ENCODE assay signal across 9 cellular contexts in the genomic region with DNA sequence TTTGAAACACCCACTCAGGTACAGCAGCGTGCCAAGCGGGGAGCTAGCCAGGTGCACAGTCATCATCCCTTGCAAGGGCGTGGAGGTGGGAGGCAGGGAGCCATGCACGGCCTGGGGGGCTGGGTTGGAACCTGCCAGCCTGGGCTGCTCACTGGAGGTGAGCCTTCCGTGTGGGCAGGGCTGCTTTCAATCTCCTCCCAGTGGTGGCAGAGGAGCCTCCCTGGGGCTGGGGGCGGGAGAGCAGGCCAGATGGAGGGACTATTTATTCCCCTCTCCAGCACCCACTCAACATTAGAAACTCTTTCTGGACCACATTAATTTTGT.
A peak's percentile ranks its signal among the peaks of the same experiment; 100 is the strongest.
DNase-seq lines count a peak whose midpoint lies in the region; ATAC-seq and TF ChIP-seq lines count a peak whose summit lies in the region.
"Had no signal": no experiment of that assay in that cellular context is flagged by ENCODE, and none has a peak within 500 bp of the region (broad histone marks: within the 10 kb centered on the region; RNA-seq: fewer than 3 reads in every experiment).

No MANE protein-coding gene starts in this region.

- no peak for TF ChIP-seq CTCF in HCT116 (IDR thresholded peaks at IDR 0.05 in 2 of 3, conservative IDR thresholded peaks at IDR 0.05 in 1 of 3; ENCODE audit: borderline replicate concordance in 1 of 3, insufficient read depth in 1 of 3, low read depth in 2 of 3, low read length in 2 of 3)

- H3K9me2 ChIP-seq in HCT116 (ENCODE audit: insufficient read depth): no peaks in the 10 kb centered on the region

- BruUV-seq in HCT116 (replicated peaks; lab: Mats Ljungman, UMichigan): no TSS peak

- CTCF ChIA-PET in HCT116 (lab: Charles Lee): interaction anchor here (0.7 to 5.3 kb wide), 9 partner anchors 9 to 431 kb away, joined by 3 to 36 read pairs (median 5); no protein-coding TSS in a partner anchor

- DNase-seq in HCT116 (ENCODE audit: low read depth, low spot score) (no peak), NCI-H524 (lab: John Stamatoyannopoulos, UW) (peak; percentile 90 to 92), posterior cingulate gyrus (peak in 9 of 10 donors; percentile 18 to 90 (median 43)), cerebellum (ENCODE audit: low spot score) (no peak), medulla oblongata (ENCODE audit: extremely low spot score) (no peak)
- DNase-seq: activated B cell treated with CpG ODN at 0.5 μM for 24 hours had no signal

- ATAC-seq in HCT116: peak; percentile 57; the same call in 1 of the 2 replicates
- peak; percentile 89 for ATAC-seq in esophagus mucosa
- ATAC-seq in GM19351 (IDR thresholded peaks at IDR 0.05; ENCODE audit: unreplicated experiment): no peak

- H3K79me2 ChIP-seq in HCT116 (ENCODE audit: insufficient read depth, low read length): no peaks in the 10 kb centered on the region

- no peak for TF ChIP-seq RAD21 in HCT116 (IDR thresholded peaks at IDR 0.05; ENCODE audit: low read depth)

- intact Hi-C loops in HCT116 (cut with micrococcal nuclease) (loop anchor here (5.0 kb wide), 1 partner anchor 432 kb away; no protein-coding TSS in a partner anchor), posterior cingulate gyrus (cut with DNase I) (loop anchor here (10.0 kb wide), 1 partner anchor 235 kb away; no protein-coding TSS in a partner anchor)

- RAD21 ChIA-PET in HCT116 (lab: Charles Lee; ENCODE audit: low non-redundant PET in 1 of 2, low total read pairs in 2 of 2, uncharacterized antibody in 2 of 2, unreplicated experiment in 2 of 2): interaction anchor here (0.6 to 1.7 kb wide), 5 partner anchors 20 to 227 kb away, joined by 3 to 9 read pairs (median 3); no protein-coding TSS in a partner anchor

- peak overlapping the region; percentile 15; the same call in 1 of the 2 replicates for H3K4me2 ChIP-seq in HCT116 (ENCODE audit: low read length)
- H3K4me2 ChIP-seq: PC-9 had no signal

- H3K36me3 ChIP-seq in HCT116 (ENCODE audit: control insufficient read depth in 1 of 2, insufficient read depth in 2 of 2, low read length in 2 of 2): no peaks in the 10 kb centered on the region; a peak in 1 of 4 replicates

- no peak overlapping the region for H3K4me3 ChIP-seq in HCT116 (replicated peaks in 1 of 2; ENCODE audit: low read depth in 1 of 2, low read length in 2 of 2)
- H3K4me3 ChIP-seq: PC-9 had no signal

- TF ChIP-seq POLR2A in HCT116 (IDR thresholded peaks at IDR 0.05; ENCODE audit: borderline replicate concordance, extremely low read depth, insufficient read depth, insufficient read length): no peak

- H4K20me1 ChIP-seq in HCT116 (ENCODE audit: insufficient read depth): no peaks in the 10 kb centered on the region

- no peaks in the 10 kb centered on the region for H3K9me3 ChIP-seq in HCT116 (ENCODE audit: control insufficient read depth in 1 of 2, insufficient read depth in 1 of 2, low read depth in 1 of 2, low read length in 2 of 2)

- H2AFZ ChIP-seq in HCT116 (ENCODE audit: low read depth, low read length, poor library complexity, severe bottlenecking): no peak overlapping the region
- H2AFZ ChIP-seq: PC-9 had no signal

- no peaks in the 10 kb centered on the region for H3K27me3 ChIP-seq in HCT116 (ENCODE audit: insufficient read depth, low read length)

- no peak overlapping the region for H3K27ac ChIP-seq in HCT116 (ENCODE audit: low read depth, low read length)
- H3K27ac ChIP-seq: PC-9 had no signal

- POLR2A ChIA-PET in HCT116 (lab: Charles Lee): no interaction called here

- peaks cover 0 to 6% of the 10 kb centered on the region in 2 experiments; a peak in 1 of 4 replicates for H3K4me1 ChIP-seq in HCT116 (ENCODE audit: control insufficient read depth in 1 of 2, insufficient read depth in 2 of 2, low read length in 2 of 2)

- H3K9ac ChIP-seq in HCT116 (ENCODE audit: low read length): no peak overlapping the region

TF ChIP-seq in HCT116, 20 proteins besides CTCF, POLR2A, EP300 and RAD21:
- TF ChIP-seq EZH2 (IDR thresholded peaks at IDR 0.05): no peak
- TF ChIP-seq, protein P1, sequence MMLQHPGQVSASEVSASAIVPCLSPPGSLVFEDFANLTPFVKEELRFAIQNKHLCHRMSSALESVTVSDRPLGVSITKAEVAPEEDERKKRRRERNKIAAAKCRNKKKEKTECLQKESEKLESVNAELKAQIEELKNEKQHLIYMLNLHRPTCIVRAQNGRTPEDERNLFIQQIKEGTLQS (IDR thresholded peaks at IDR 0.05): no peak
- no peak for TF ChIP-seq SP1 (IDR thresholded peaks at IDR 0.05; ENCODE audit: low read depth)
- no peak for TF ChIP-seq POLR2AphosphoS5 (IDR thresholded peaks at IDR 0.05; ENCODE audit: low read depth, low read length)
- no peak for TF ChIP-seq SIN3A (IDR thresholded peaks at IDR 0.05; ENCODE audit: low read depth)
- TF ChIP-seq ZFX (IDR thresholded peaks at IDR 0.05): no peak
- TF ChIP-seq JUND (IDR thresholded peaks at IDR 0.05): no peak
- no peak for TF ChIP-seq TCF7L2 (IDR thresholded peaks at IDR 0.05; ENCODE audit: borderline replicate concordance, extremely low read depth, insufficient read depth, insufficient read length)
- TF ChIP-seq, protein P2, sequence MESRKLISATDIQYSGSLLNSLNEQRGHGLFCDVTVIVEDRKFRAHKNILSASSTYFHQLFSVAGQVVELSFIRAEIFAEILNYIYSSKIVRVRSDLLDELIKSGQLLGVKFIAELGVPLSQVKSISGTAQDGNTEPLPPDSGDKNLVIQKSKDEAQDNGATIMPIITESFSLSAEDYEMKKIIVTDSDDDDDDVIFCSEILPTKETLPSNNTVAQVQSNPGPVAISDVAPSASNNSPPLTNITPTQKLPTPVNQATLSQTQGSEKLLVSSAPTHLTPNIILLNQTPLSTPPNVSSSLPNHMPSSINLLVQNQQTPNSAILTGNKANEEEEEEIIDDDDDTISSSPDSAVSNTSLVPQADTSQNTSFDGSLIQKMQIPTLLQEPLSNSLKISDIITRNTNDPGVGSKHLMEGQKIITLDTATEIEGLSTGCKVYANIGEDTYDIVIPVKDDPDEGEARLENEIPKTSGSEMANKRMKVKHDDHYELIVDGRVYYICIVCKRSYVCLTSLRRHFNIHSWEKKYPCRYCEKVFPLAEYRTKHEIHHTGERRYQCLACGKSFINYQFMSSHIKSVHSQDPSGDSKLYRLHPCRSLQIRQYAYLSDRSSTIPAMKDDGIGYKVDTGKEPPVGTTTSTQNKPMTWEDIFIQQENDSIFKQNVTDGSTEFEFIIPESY (IDR thresholded peaks at IDR 0.05; ENCODE audit: extremely low read depth, insufficient replicate concordance, low read length): no peak
- TF ChIP-seq ZNF274 (IDR thresholded peaks at IDR 0.05; ENCODE audit: low read depth, low read length): no peak
- TF ChIP-seq EGR1 (IDR thresholded peaks at IDR 0.05; ENCODE audit: low read depth): no peak
- no peak for TF ChIP-seq FOSL1 (IDR thresholded peaks at IDR 0.05; ENCODE audit: low read depth)

Comparison
In these comparisons a context has a peak if more than half of its experiments do, and no peak if none do; other contexts are left out.
1. DNase-seq: peak in NCI-H524 (2 of 2) and posterior cingulate gyrus (9 of 10); none in HCT116 (single experiment), cerebellum (single experiment) and medulla oblongata (single experiment).